In the genomic region with DNA sequence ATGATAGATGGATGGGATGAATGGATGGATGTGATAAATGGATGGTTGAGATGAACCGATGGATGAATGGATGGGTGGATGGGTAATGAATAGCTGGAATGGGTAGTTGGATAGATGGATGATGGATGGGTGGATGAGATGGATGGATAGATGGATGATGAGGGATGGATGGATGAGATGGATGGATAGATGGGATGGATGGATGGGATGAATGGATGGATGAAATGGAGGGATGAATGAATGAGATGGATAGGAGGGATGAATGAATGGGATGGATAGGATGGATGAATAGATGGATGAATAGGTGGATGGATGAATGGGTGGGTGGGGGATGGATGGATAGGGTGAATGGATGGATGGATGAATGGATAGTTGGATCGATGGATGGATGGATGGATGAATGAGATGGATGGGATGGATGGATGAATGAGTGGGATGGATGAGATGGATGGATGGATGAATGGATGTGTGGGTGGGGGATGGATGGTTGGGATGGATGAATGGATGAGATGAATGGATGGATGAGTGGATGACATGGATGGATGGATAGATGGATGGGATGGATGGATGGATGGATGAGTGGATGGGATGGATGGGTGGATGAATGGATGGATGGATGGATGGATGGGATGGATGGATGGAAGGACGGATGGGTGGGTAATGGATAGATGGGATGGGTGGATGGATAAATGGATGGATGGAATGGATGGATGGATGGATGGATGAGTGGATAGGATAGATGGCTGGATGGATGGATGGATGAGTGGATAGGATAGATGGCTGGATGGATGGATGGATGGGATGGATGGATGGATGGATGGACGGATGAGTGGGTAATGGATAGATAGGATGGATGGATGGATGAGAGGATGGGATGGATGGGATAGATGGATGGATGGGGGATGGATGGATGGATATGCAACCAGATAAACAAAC, we compare ENCODE assay signal across 20 cellular contexts. TPM values are rescaled to one million over a fixed set of nuclear protein-coding genes. Genes with fewer than 3 reads are reported as not detected.
DNase-seq lines count a peak whose midpoint lies in the region; ATAC-seq, FAIRE-seq and TF ChIP-seq lines count a peak whose summit lies in the region.
"Had no signal": no experiment of that assay in that cellular context is flagged by ENCODE, and none has a peak within 500 bp of the region (broad histone marks: within the 10 kb centered on the region; RNA-seq: fewer than 3 reads in every experiment).

No MANE protein-coding gene starts in this region.

- H2BK20ac ChIP-seq in H1 (ENCODE audit: low read length), result no peak overlapping the region

- FAIRE-seq in H1 (lab: Jason Lieb, UNC), result no peak
- FAIRE-seq: A549, RCC 7860 had no signal

- H3K4ac ChIP-seq in H1 (replicated peaks; ENCODE audit: insufficient read length, low read depth, low read length), result no peak overlapping the region

- H3K27ac ChIP-seq in DOHH2 (ENCODE audit: low read depth, low read length) (peak overlapping the region; percentile 82), HEK293 (ENCODE audit: extremely low read depth, low read depth, low read length) (no peak overlapping the region), OCI-LY1 (ENCODE audit: low read depth, low read length, poor library complexity, severe bottlenecking) (peak overlapping the region; percentile 98), H1 (ENCODE audit: low read depth, low read length) (no peak overlapping the region), hepatocyte (no peak overlapping the region)
- H3K27ac ChIP-seq: SJCRH30 had no signal

- H2AFZ ChIP-seq in OCI-LY1 (ENCODE audit: low read length) (no peak overlapping the region), H1 (ENCODE audit: low read length) (no peak overlapping the region), hepatocyte (no peak overlapping the region)

- H3K4me1 ChIP-seq in DOHH2 (ENCODE audit: control insufficient read depth, low read length) (peaks cover 62% of the 10 kb centered on the region), HEK293 (ENCODE audit: control insufficient read depth, insufficient read depth, low read length) (no peaks in the 10 kb centered on the region), OCI-LY1 (ENCODE audit: insufficient read depth, low read length, severe bottlenecking) (peaks cover 33% of the 10 kb centered on the region), H1 (replicated peaks in 1 of 4; ENCODE audit: control insufficient read depth in 3 of 4, insufficient read depth in 4 of 4, low read length in 3 of 4) (0 out of 7 replicates have a peak, but pooled peaks cover 0 to 2% (median 0%) of the 10 kb centered on the region in 4 experiments), hepatocyte (ENCODE audit: insufficient read depth) (no peaks in the 10 kb centered on the region)

- H4K91ac ChIP-seq in H1 (replicated peaks; ENCODE audit: insufficient read length, low read length), result no peak overlapping the region

- DNase-seq in H1 (ENCODE audit: low read depth in 1 of 2, low spot score in 2 of 2) (no peak), HuH-7 (ENCODE audit: low spot score) (no peak), hepatocyte (ENCODE audit: low spot score) (no peak)
- DNase-seq: AML-193, DMS153, HFFc6, MG63, NCI-H2029, NCI-H446 treated with DMSO at 0.1 percent for 48 hours, NCI-H82, SJCRH30 had no signal

- H3K9me3 ChIP-seq in DOHH2 (ENCODE audit: control insufficient read depth, insufficient read depth, low read length), result peaks cover 3% of the 10 kb centered on the region; the same call in 1 of the 2 replicates
- no peaks in the 10 kb centered on the region for H3K9me3 ChIP-seq in HEK293 (ENCODE audit: control insufficient read depth, insufficient read depth, low read depth, low read length)
- H3K9me3 ChIP-seq in OCI-LY1 (ENCODE audit: low read length), result no peaks in the 10 kb centered on the region
- H3K9me3 ChIP-seq in H1 (ENCODE audit: insufficient read depth in 2 of 2, low read depth in 1 of 2, low read length in 1 of 2), result peaks cover 0 to 3% of the 10 kb centered on the region in 2 experiments; a peak in 1 of 4 replicates
- H3K9me3 ChIP-seq in hepatocyte (ENCODE audit: low read depth), result no peaks in the 10 kb centered on the region

- CTCF ChIA-PET in HEK293 (lab: Yijun Ruan, JAX), result interaction anchor here (0.6 to 1.4 kb wide), 2 partner anchors 11 to 385 kb away, joined by 3 read pairs; no protein-coding TSS in a partner anchor
- CTCF ChIA-PET in H1 (lab: Charles Lee; ENCODE audit: partially characterized antibody), result interaction anchor here (1.1 kb wide), 1 partner anchor 11 kb away, joined by 7 read pairs; no protein-coding TSS in a partner anchor

- WGBS in H1 (ENCODE audit: extremely low coverage in 1 of 2, insufficient coverage in 1 of 2, insufficient read length in 1 of 2, insufficient replicate concordance in 2 of 2, low coverage in 1 of 2, low lambda C conversion rate in 2 of 2, missing lambda C conversion rate in 1 of 2), 2 experiments, result 94 to 100% methylated on average over 4 of the region's 4 CpGs
- 100% methylated on average over 4 of the region's 4 CpGs for WGBS in hepatocyte (ENCODE audit: low lambda C conversion rate, missing lambda C conversion rate)

- H2BK15ac ChIP-seq in H1 (ENCODE audit: low read length), result no peak overlapping the region

- no peak overlapping the region for H3K23ac ChIP-seq in H1 (ENCODE audit: insufficient read length)

- H2BK120ac ChIP-seq in H1 (replicated peaks; ENCODE audit: low read depth, low read length), result no peak overlapping the region

- TF ChIP-seq POLR2A in H1 (IDR thresholded peaks at IDR 0.05; ENCODE audit: control extremely low read depth in 1 of 2, low read depth in 2 of 2, low read length in 2 of 2), result no peak

- ATAC-seq in HG02678 (IDR thresholded peaks at IDR 0.05; ENCODE audit: unreplicated experiment), result no peak
- ATAC-seq: A549, SK-N-SH treated with all-trans-retinoic acid at 6 μM for 48 hours had no signal

- H3K18ac ChIP-seq in H1 (ENCODE audit: extremely low read depth, low read length), result no peak overlapping the region

- H4K20me1 ChIP-seq in DOHH2 (ENCODE audit: control insufficient read depth, insufficient read depth, low read depth, low read length), result no peaks in the 10 kb centered on the region
- H4K20me1 ChIP-seq in OCI-LY1 (ENCODE audit: insufficient read depth, low read length), result no peaks in the 10 kb centered on the region
- peaks cover 2 to 6% of the 10 kb centered on the region in 2 experiments for H4K20me1 ChIP-seq in H1 (replicated peaks in 1 of 2; ENCODE audit: control insufficient read depth in 1 of 2, insufficient read depth in 2 of 2, low read length in 2 of 2)
- H4K20me1 ChIP-seq in hepatocyte (ENCODE audit: insufficient read depth, poor library complexity, severe bottlenecking), result no peaks in the 10 kb centered on the region

- H3K27me3 ChIP-seq in DOHH2 (ENCODE audit: control insufficient read depth, low read length) (no peaks in the 10 kb centered on the region), OCI-LY1 (ENCODE audit: insufficient read depth, low read length) (no peaks in the 10 kb centered on the region), H1 (replicated peaks in 1 of 4; ENCODE audit: control insufficient read depth in 3 of 4, extremely low read depth in 1 of 4, insufficient read depth in 3 of 4, low read length in 3 of 4) (no peaks in the 10 kb centered on the region), hepatocyte (no peaks in the 10 kb centered on the region)
- H3K27me3 ChIP-seq: MG63, SJCRH30 had no signal

- POLR2A ChIA-PET in HEK293 (lab: Yijun Ruan, JAX) (interaction anchor here (0.7 kb wide), 1 partner anchor 386 kb away, joined by 3 read pairs; no protein-coding TSS in a partner anchor), H1 (lab: Charles Lee; ENCODE audit: partially characterized antibody) (no interaction called here)

- H3K36me3 ChIP-seq in DOHH2 (ENCODE audit: control insufficient read depth, low read length), result no peaks in the 10 kb centered on the region
- H3K36me3 ChIP-seq in HEK293 (ENCODE audit: control insufficient read depth in 2 of 2, insufficient read depth in 1 of 2, low read length in 2 of 2), result no peaks in the 10 kb centered on the region
- H3K36me3 ChIP-seq in OCI-LY1 (ENCODE audit: insufficient read depth, low read length), result no peaks in the 10 kb centered on the region; the same call in 1 of the 2 replicates
- no peaks in the 10 kb centered on the region for H3K36me3 ChIP-seq in H1 (ENCODE audit: control insufficient read depth in 2 of 4, insufficient read depth in 4 of 4, low read length in 3 of 4)
- H3K36me3 ChIP-seq in hepatocyte (replicated peaks; ENCODE audit: insufficient read depth, low read depth), result no peaks in the 10 kb centered on the region
- H3K36me3 ChIP-seq: MG63, SJCRH30 had no signal

- H2BK5ac ChIP-seq in H1 (ENCODE audit: low read depth, low read length), result no peak overlapping the region

- H3K56ac ChIP-seq in H1 (replicated peaks; ENCODE audit: insufficient read length, low read depth, low read length), result peak overlapping the region; percentile 94

- TF ChIP-seq RAD21 in H1 (IDR thresholded peaks at IDR 0.05 in 1 of 2, conservative IDR thresholded peaks at IDR 0.05 in 1 of 2; ENCODE audit: low read depth in 2 of 2, low read length in 2 of 2), result no peak

- H4K5ac ChIP-seq in H1 (ENCODE audit: insufficient read length, low read depth, low read length), result no peak overlapping the region

- H3F3A ChIP-seq in DOHH2 (ENCODE audit: control insufficient read depth, insufficient read depth) (peaks cover 21% of the 10 kb centered on the region), OCI-LY1 (ENCODE audit: insufficient read depth, low read length) (no peaks in the 10 kb centered on the region; the same call in 1 of the 2 replicates)

- H3K79me2 ChIP-seq in DOHH2 (ENCODE audit: control insufficient read depth, low read length) (no peaks in the 10 kb centered on the region), OCI-LY1 (ENCODE audit: insufficient read depth, low read length) (no peaks in the 10 kb centered on the region), H1 (ENCODE audit: control insufficient read depth in 1 of 2, insufficient read depth in 2 of 2, low read length in 2 of 2) (no peaks in the 10 kb centered on the region), hepatocyte (no peaks in the 10 kb centered on the region)

- no peak overlapping the region for H3K14ac ChIP-seq in H1 (ENCODE audit: insufficient read length)

- H3K9me2 ChIP-seq in DOHH2 (replicated peaks; ENCODE audit: control insufficient read depth, low read length) (no peaks in the 10 kb centered on the region), OCI-LY1 (ENCODE audit: low read depth, low read length) (no peaks in the 10 kb centered on the region), hepatocyte (replicated peaks; ENCODE audit: insufficient read depth) (no peaks in the 10 kb centered on the region)

- H2BK12ac ChIP-seq in H1 (ENCODE audit: low read depth, low read length), result no peak overlapping the region

- H3K23me2 ChIP-seq in H1 (ENCODE audit: low read depth, low read length), result peaks cover 12% of the 10 kb centered on the region; the same call in 1 of the 2 replicates

- no peaks in the 10 kb centered on the region for H3K79me1 ChIP-seq in H1 (ENCODE audit: low read depth, low read length)

- peak overlapping the region; percentile 82 for H3K4me2 ChIP-seq in DOHH2 (ENCODE audit: low read length)
- peak overlapping the region; percentile 66 for H3K4me2 ChIP-seq in OCI-LY1 (ENCODE audit: low read length)
- H3K4me2 ChIP-seq in H1 (ENCODE audit: insufficient read depth in 1 of 2, low read depth in 2 of 2, low read length in 2 of 2), result no peak overlapping the region
- H3K4me2 ChIP-seq in hepatocyte, result no peak overlapping the region
- H3K4me2 ChIP-seq: A549 had no signal

- H2AK5ac ChIP-seq in H1 (ENCODE audit: low read depth, low read length), result no peak overlapping the region

- TF ChIP-seq CTCF in DOHH2 (IDR thresholded peaks at IDR 0.05; ENCODE audit: low read depth, low read length, poor library complexity, severe bottlenecking) (no peak), HEK293 (tag by site-specific recombination; IDR thresholded peaks at IDR 0.05) (no peak), OCI-LY1 (IDR thresholded peaks at IDR 0.05; ENCODE audit: low read length) (no peak), H1 (IDR thresholded peaks at IDR 0.05; ENCODE audit: control extremely low read depth in 1 of 3, insufficient read depth in 1 of 3, low read depth in 1 of 3, low read length in 3 of 3) (no peak), hepatocyte (IDR thresholded peaks at IDR 0.05; ENCODE audit: poor library complexity) (no peak)

- no peak overlapping the region for H4K8ac ChIP-seq in H1 (ENCODE audit: extremely low read depth, insufficient read depth, low read length)

- H3K9ac ChIP-seq in OCI-LY1 (ENCODE audit: low read length) (peak overlapping the region; percentile 67; the same call in 1 of the 2 replicates), H1 (replicated peaks in 1 of 4; ENCODE audit: extremely low read depth in 1 of 4, low read depth in 3 of 4, low read length in 3 of 4) (no peak overlapping the region)

- H3K4me3 ChIP-seq in DOHH2 (ENCODE audit: low read length) (peak overlapping the region; percentile 66), HEK293 (ENCODE audit: low read depth, low read length) (no peak overlapping the region), OCI-LY1 (ENCODE audit: low read depth, low read length, poor library complexity, severe bottlenecking) (peak overlapping the region; percentile 45), H1 (ENCODE audit: extremely low read depth in 1 of 4, insufficient read depth in 2 of 4, low read depth in 3 of 4, low read length in 4 of 4) (no peak overlapping the region), hepatocyte (no peak overlapping the region)
- H3K4me3 ChIP-seq: A549, MG63, SJCRH30 had no signal

- no peak for TF ChIP-seq EP300 in H1 (IDR thresholded peaks at IDR 0.05; ENCODE audit: borderline replicate concordance in 1 of 2, low read depth in 2 of 2, low read length in 2 of 2)

RNA-seq across cellular contexts. Expression of a gene that starts 51.4 kb away (rescaled TPM):
- 35.5 and 40.2 TPM in 2 replicates for total RNA-seq in H1 (2021; fragmentation: NEBNext Ultra II Directional; extraction: Animal tissue kit (Norgen Biotek cat#: 25700))
- polyA plus RNA-seq in H1 (2011; rRNA removed), result 29.9 and 44.0 TPM in 2 replicates
- polyA plus RNA-seq in H1 (2011; cell fraction: cytosol; rRNA removed), result 29.9 TPM
- 37.9 TPM for polyA plus RNA-seq in H1 (2011; cell fraction: nucleus; rRNA removed)
- 22.4 to 30.7 TPM (median 23.3 TPM) in 4 replicates for polyA plus RNA-seq in H1 (2012, experiment 1 of 2)
- polyA plus RNA-seq in H1 (2012, experiment 2 of 2), result 22.9 TPM
- polyA plus RNA-seq in H1 (2013, experiment 1 of 2), result 23.7 TPM
- polyA plus RNA-seq in H1 (2013, experiment 2 of 2), result 26.0 TPM
- 34.2 and 40.8 TPM in 2 replicates for polyA minus RNA-seq in H1 (2011; rRNA and poly(A)+ RNA removed)
- 28.5 TPM for polyA minus RNA-seq in H1 (2011; cell fraction: cytosol; rRNA and poly(A)+ RNA removed)
- 16.2 TPM for polyA minus RNA-seq in H1 (2011; cell fraction: nucleus; rRNA and poly(A)+ RNA removed)
- total RNA-seq in hepatocyte, result 22.5 and 26.1 TPM in 2 replicates
- polyA plus RNA-seq in hepatocyte, result 25.4 and 27.4 TPM in 2 replicates
- total RNA-seq: H4 had no signal
- polyA plus RNA-seq: CD14-positive monocyte had no signal

Comparison
In these comparisons a context has a peak if more than half of its experiments do, and no peak if none do; other contexts are left out.
1. H3K27ac ChIP-seq: peak in DOHH2 (single experiment) and OCI-LY1 (single experiment); none in HEK293 (single experiment), H1 (single experiment) and hepatocyte (single experiment).
2. H3K4me2 ChIP-seq: peak in DOHH2 (single experiment) and OCI-LY1 (single experiment); none in H1 (0 of 2) and hepatocyte (single experiment).
3. H3K4me3 ChIP-seq: peak in DOHH2 (single experiment) and OCI-LY1 (single experiment); none in HEK293 (single experiment), H1 (0 of 4) and hepatocyte (single experiment).